ENCODE assay signal across 1 cellular context in genomic region chr5:1161108-1161831, GRCh38.
TF ChIP-seq lines count a peak whose summit lies in the region.

No MANE protein-coding gene starts in this region.

TF ChIP-seq in HepG2, 621 proteins besides CTCF, POLR2A, EP300 and RAD21 (continued from another document and continues in another):
- TF ChIP-seq USF2 (IDR thresholded peaks at IDR 0.05; ENCODE audit: low read depth, low read length) (no peak), USF2 (CRISPR knock-in tag; IDR thresholded peaks at IDR 0.05; ENCODE audit: borderline replicate concordance) (no peak), ZNF775 (CRISPR knock-in tag; IDR thresholded peaks at IDR 0.05; ENCODE audit: borderline replicate concordance) (no peak), HNF1B (CRISPR knock-in tag; IDR thresholded peaks at IDR 0.05) (no peak), RBM22 (optimal IDR thresholded peaks at IDR 0.05; ENCODE audit: low read length) (no peak), KIAA2018 (CRISPR knock-in tag; IDR thresholded peaks at IDR 0.05; ENCODE audit: borderline replicate concordance) (no peak), DNMT3B (CRISPR knock-in tag; conservative IDR thresholded peaks at IDR 0.05) (no peak), JARID2 (CRISPR knock-in tag; IDR thresholded peaks at IDR 0.05; ENCODE audit: insufficient replicate concordance) (no peak), HOXA5 (CRISPR knock-in tag; IDR thresholded peaks at IDR 0.05) (no peak), ZNF333 (CRISPR knock-in tag; IDR thresholded peaks at IDR 0.05; ENCODE audit: borderline replicate concordance) (no peak), PHB2 (IDR thresholded peaks at IDR 0.05; ENCODE audit: partially characterized antibody) (no peak), CEBPB (IDR thresholded peaks at IDR 0.05; ENCODE audit: borderline replicate concordance, low read depth, low read length) (no peak), HCFC1 (IDR thresholded peaks at IDR 0.05; ENCODE audit: low read depth, low read length) (no peak), KDM5A (IDR thresholded peaks at IDR 0.05; ENCODE audit: borderline replicate concordance, low read length) (no peak), U2AF1 (optimal IDR thresholded peaks at IDR 0.05; ENCODE audit: low read depth, low read length) (peak; percentile 68), REXO4 (CRISPR knock-in tag; IDR thresholded peaks at IDR 0.05; ENCODE audit: borderline replicate concordance) (no peak), ZNF496 (CRISPR knock-in tag; IDR thresholded peaks at IDR 0.05; ENCODE audit: insufficient replicate concordance) (no peak), HOMEZ (CRISPR knock-in tag; IDR thresholded peaks at IDR 0.05; ENCODE audit: low read depth) (0 out of 2 replicates have a peak, but pooled peaks have one; percentile 14), ZNF10 (CRISPR knock-in tag; IDR thresholded peaks at IDR 0.05; ENCODE audit: borderline replicate concordance, low read depth) (no peak), NFRKB (IDR thresholded peaks at IDR 0.05) (no peak), ZNF883 (CRISPR knock-in tag; IDR thresholded peaks at IDR 0.05; ENCODE audit: not compliant biosample characterization) (no peak), YY1 (IDR thresholded peaks at IDR 0.05; ENCODE audit: insufficient read depth, insufficient replicate concordance, low read depth, low read length) (peak; percentile 15), PAXIP1 (CRISPR knock-in tag; conservative IDR thresholded peaks at IDR 0.05) (peak; percentile 54; the same call in 1 of the 2 replicates), ZNF230 (CRISPR knock-in tag; IDR thresholded peaks at IDR 0.05) (no peak), ZNF749 (CRISPR knock-in tag; IDR thresholded peaks at IDR 0.05; ENCODE audit: borderline replicate concordance) (no peak), ZNF234 (CRISPR knock-in tag; conservative IDR thresholded peaks at IDR 0.05) (no peak), KLF6 (CRISPR knock-in tag; IDR thresholded peaks at IDR 0.05) (no peak), KDM1A (CRISPR knock-in tag; IDR thresholded peaks at IDR 0.05) (peak; percentile 95), ZNF136 (CRISPR knock-in tag; IDR thresholded peaks at IDR 0.05; ENCODE audit: low read depth) (no peak), CCAR2 (optimal IDR thresholded peaks at IDR 0.05; ENCODE audit: low read depth, low read length) (no peak), AGO2 (optimal IDR thresholded peaks at IDR 0.05; ENCODE audit: low read depth, low read length) (no peak), MEIS1 (CRISPR knock-in tag; IDR thresholded peaks at IDR 0.05; ENCODE audit: borderline replicate concordance) (no peak), RFX3 (CRISPR knock-in tag; IDR thresholded peaks at IDR 0.05) (no peak), MBNL3 (CRISPR knock-in tag; conservative IDR thresholded peaks at IDR 0.05) (no peak), ZHX1 (CRISPR knock-in tag; IDR thresholded peaks at IDR 0.05; ENCODE audit: low read depth) (no peak)
